ENCODE assay signal across 8 cellular contexts in genomic region chrX:103845165-103845653, GRCh38. TPM values are rescaled to one million over a fixed set of nuclear protein-coding genes. Genes with fewer than 3 reads are reported as not detected.
DNase-seq lines count a peak whose midpoint lies in the region; ATAC-seq and TF ChIP-seq lines count a peak whose summit lies in the region.

No MANE protein-coding gene starts in this region.

- no peaks in the 10 kb centered on the region for H3K36me3 ChIP-seq in ACC112 (ENCODE audit: insufficient read depth, low read length)

- H3K27ac ChIP-seq in ACC112 (ENCODE audit: low read depth, low read length): peak overlapping the region; percentile 45

- no peaks in the 10 kb centered on the region for H3K9me3 Mint-ChIP-seq in stimulated activated effector memory CD8-positive, alpha-beta T cell treated with anti-CD3 and anti-CD28 coated beads, Interleukin-12 subunit alpha, Interleukin-12 subunit beta, amount 100 ng/mL, for 72 hours

- peaks cover 9% of the 10 kb centered on the region for H3K4me1 Mint-ChIP-seq in stimulated activated effector memory CD8-positive, alpha-beta T cell treated with anti-CD3 and anti-CD28 coated beads, Interleukin-12 subunit alpha, Interleukin-12 subunit beta, amount 100 ng/mL, for 72 hours

- H3K27ac Mint-ChIP-seq in stimulated activated effector memory CD8-positive, alpha-beta T cell treated with anti-CD3 and anti-CD28 coated beads, Interleukin-12 subunit alpha, Interleukin-12 subunit beta, amount 100 ng/mL, for 72 hours: no peak overlapping the region

- peak overlapping the region; percentile 37; the same call in 1 of the 2 replicates for H3K4me3 ChIP-seq in ACC112 (ENCODE audit: low read depth, low read length)

- H3K4me3 Mint-ChIP-seq in stimulated activated effector memory CD8-positive, alpha-beta T cell treated with anti-CD3 and anti-CD28 coated beads, Interleukin-12 subunit alpha, Interleukin-12 subunit beta, amount 100 ng/mL, for 72 hours: no peak overlapping the region

- TF ChIP-seq CTCF in GM12872 (IDR thresholded peaks at IDR 0.05; ENCODE audit: insufficient read depth, low read depth, low read length): peak; percentile 56; the same call in 2 of the 3 replicates

- no peaks in the 10 kb centered on the region for H3K36me3 Mint-ChIP-seq in stimulated activated effector memory CD8-positive, alpha-beta T cell treated with anti-CD3 and anti-CD28 coated beads, Interleukin-12 subunit alpha, Interleukin-12 subunit beta, amount 100 ng/mL, for 72 hours

- no peaks in the 10 kb centered on the region for H3K79me2 ChIP-seq in ACC112 (ENCODE audit: control insufficient read depth, insufficient read depth, low read length, unreplicated experiment)

- peaks cover 31% of the 10 kb centered on the region for H3K4me1 ChIP-seq in ACC112 (ENCODE audit: control insufficient read depth, insufficient read depth, low read length, unreplicated experiment)

- no peak overlapping the region for H2AFZ ChIP-seq in ACC112 (ENCODE audit: low read length, unreplicated experiment)

- DNase-seq in NCI-H1417 treated with DMSO at 0.1 percent for 48 hours (lab: John Stamatoyannopoulos, UW) (peak; percentile 3), lung microvascular endothelial cell (ENCODE audit: low read depth in 2 of 2) (peak; percentile 61 to 70)
- peak; percentile 31 for DNase-seq in activated CD4-positive, alpha-beta T cell treated with anti-CD3 and anti-CD28 coated beads for 24 hours (ENCODE audit: low read depth in 2 of 2)
- DNase-seq in effector CD4-positive, alpha-beta T cell: peak; percentile 32
- peak in 1 of 2 donors; percentile 52 for DNase-seq in stimulated activated effector memory CD8-positive, alpha-beta T cell treated with anti-CD3 and anti-CD28 coated beads, Interleukin-12 subunit alpha, Interleukin-12 subunit beta, amount 100 ng/mL, for 72 hours (ENCODE audit: low spot score in 2 of 2)

- H3K27me3 ChIP-seq in ACC112 (ENCODE audit: insufficient read depth, low read length): no peaks in the 10 kb centered on the region

- peak; percentile 94 for ATAC-seq in HG02798 (IDR thresholded peaks at IDR 0.05; ENCODE audit: poor library complexity, unreplicated experiment)
- ATAC-seq in stimulated activated effector memory CD8-positive, alpha-beta T cell treated with anti-CD3 and anti-CD28 coated beads, Interleukin-12 subunit alpha, Interleukin-12 subunit beta, amount 100 ng/mL, for 72 hours: peak; percentile 63

RNA-seq across cellular contexts. Expression of gene RAB9B, which starts 13.2 kb away (rescaled TPM):
- 0.60 and 0.65 TPM in 2 replicates for total RNA-seq in lung microvascular endothelial cell
